10 cellular contexts compared by ENCODE assay signal in the genomic region with DNA sequence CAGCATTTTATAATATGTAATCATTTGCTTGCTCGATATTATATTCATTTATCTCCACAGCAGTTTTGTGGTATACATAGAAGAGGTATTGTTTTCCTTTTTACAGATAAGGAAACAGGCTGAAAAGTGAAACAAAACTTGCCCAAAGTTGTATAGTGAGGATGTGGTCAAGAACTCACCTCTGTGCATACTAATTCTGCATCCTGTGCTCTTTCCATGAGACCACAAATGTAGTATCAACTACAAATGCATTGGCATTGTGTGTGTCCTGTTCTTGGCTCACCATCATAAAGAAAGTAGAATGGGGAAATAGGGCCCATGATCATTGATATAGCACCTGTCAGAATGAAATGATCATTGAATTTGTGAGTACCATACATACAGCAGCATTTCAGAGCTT.
DNase-seq lines count a peak whose midpoint lies in the region; ATAC-seq and TF ChIP-seq lines count a peak whose summit lies in the region.
"Had no signal": no experiment of that assay in that cellular context is flagged by ENCODE, and none has a peak within 500 bp of the region (broad histone marks: within the 10 kb centered on the region; RNA-seq: fewer than 3 reads in every experiment).

No MANE protein-coding gene starts in this region.

- TF ChIP-seq CTCF in thyroid gland (IDR thresholded peaks at IDR 0.05), result no peak

- no peak for TF ChIP-seq POLR2A in thyroid gland (IDR thresholded peaks at IDR 0.05)

- peaks cover 17 to 20% of the 10 kb centered on the region in 2 donors for H3K4me1 ChIP-seq in thyroid gland
- H3K4me1 ChIP-seq: vagina had no signal

- H3K9me3 Mint-ChIP-seq in immature natural killer cell, result no peaks in the 10 kb centered on the region

- no peaks in the 10 kb centered on the region for H3K9me3 ChIP-seq in thyroid gland
- H3K9me3 ChIP-seq: vagina had no signal

- peaks cover 32 to 35% of the 10 kb centered on the region in 2 donors for H3K4me1 Mint-ChIP-seq in immature natural killer cell
- H3K4me1 Mint-ChIP-seq: neural crest cell had no signal

- H3K36me3 Mint-ChIP-seq in immature natural killer cell, result no peaks in the 10 kb centered on the region

- ATAC-seq in GM18873 (IDR thresholded peaks at IDR 0.05; ENCODE audit: low FRiP score, unreplicated experiment) (peak; percentile 99), GM21528 (IDR thresholded peaks at IDR 0.05; ENCODE audit: low FRiP score, unreplicated experiment) (peak; percentile 99), HG03196 (IDR thresholded peaks at IDR 0.05; ENCODE audit: unreplicated experiment) (peak; percentile 100)

- H3K27ac Mint-ChIP-seq in immature natural killer cell, result peak overlapping the region; percentile 1 to 72 (median 54)

- DNase-seq in immature natural killer cell (peak; percentile 43 to 59 (median 52)), iPS-NIHi7 (ENCODE audit: extremely low spot score) (no peak), thyroid gland (no peak)
- DNase-seq in effector CD8-positive, alpha-beta T cell (lab: John Stamatoyannopoulos, UW), result no peak
- DNase-seq: IMR-90 had no signal

- peaks cover 0 to 2% (median 0%) of the 10 kb centered on the region in 3 donors for H3K27me3 Mint-ChIP-seq in immature natural killer cell (ENCODE audit: low read depth in 3 of 3)

- no peaks in the 10 kb centered on the region for H3K36me3 ChIP-seq in thyroid gland
- H3K36me3 ChIP-seq: vagina had no signal

- intact Hi-C loops in thyroid gland (cut with DNase I), result no loop called here

- H3K4me3 ChIP-seq in thyroid gland (replicated peaks in 1 of 3), result no peak overlapping the region
- H3K4me3 ChIP-seq: vagina had no signal

- 83 to 88% methylated on average over 1 of the region's 1 CpG for WGBS in thyroid gland, 2 donors

- peak overlapping the region; percentile 25 to 60 (median 36) for H3K4me3 Mint-ChIP-seq in immature natural killer cell
- H3K4me3 Mint-ChIP-seq: neural crest cell had no signal

- no peak overlapping the region for H3K27ac ChIP-seq in thyroid gland
- H3K27ac ChIP-seq: vagina had no signal

- H3K27me3 ChIP-seq in thyroid gland, result no peaks in the 10 kb centered on the region
- H3K27me3 ChIP-seq: vagina had no signal

Comparison
In these comparisons a context has a peak if more than half of its experiments do, and no peak if none do; other contexts are left out.
1. DNase-seq: peak in immature natural killer cell (3 of 3); none in iPS-NIHi7 (single experiment), thyroid gland (0 of 2) and effector CD8-positive, alpha-beta T cell (single experiment).
2. Peak in every context shown above with its lines, with median percentiles within 50 percentile points of each other: ATAC-seq.